19 cellular contexts compared by ENCODE assay signal in the genomic region with DNA sequence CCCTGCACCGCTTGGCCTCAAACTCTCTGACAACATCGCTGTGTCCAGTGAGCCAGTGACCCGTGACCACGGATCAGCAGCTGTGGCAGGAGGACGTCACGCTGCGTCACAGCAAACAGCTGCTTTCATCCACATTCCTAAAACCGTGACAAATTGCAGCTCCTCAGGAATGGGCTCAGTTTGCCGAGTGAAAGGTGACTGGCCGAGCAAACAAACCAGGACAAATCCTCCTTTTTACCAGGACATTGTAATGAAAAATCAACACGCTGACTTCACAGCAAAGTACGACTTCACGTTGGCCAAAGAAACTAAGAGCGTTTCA. TPM values are rescaled to one million over a fixed set of nuclear protein-coding genes. Genes with fewer than 3 reads are reported as not detected.
DNase-seq lines count a peak whose midpoint lies in the region; ATAC-seq and TF ChIP-seq lines count a peak whose summit lies in the region.
"Had no signal": no experiment of that assay in that cellular context is flagged by ENCODE, and none has a peak within 500 bp of the region (broad histone marks: within the 10 kb centered on the region; RNA-seq: fewer than 3 reads in every experiment).

No MANE protein-coding gene starts in this region.

- H3K9me3 Mint-ChIP-seq in activated naive CD4-positive, alpha-beta T cell treated with anti-CD3 and anti-CD28 coated beads, Interleukin-2, amount 50 U/mL, for 72 hours, result no peaks in the 10 kb centered on the region
- H3K9me3 Mint-ChIP-seq: activated T-helper 2 cell treated with anti-CD3 and anti-CD28 coated beads, Interferon-gamma antibody, Interleukin-2, Interleukin-4, amounts not matched to agents 10 μg/mL and 5 μg/mL and 100 μg/mL, durations not matched to agents 14 hours and 24 hours and 36 hours; stimulated activated naive B cell treated with anti-CD40 and anti-IgM and Interleukin-4, amounts not matched to agents 10 μg/mL and 1 μg/mL and 100 μg/mL, for 72 hours had no signal

- no peak overlapping the region for H3K27ac Mint-ChIP-seq in activated naive CD4-positive, alpha-beta T cell treated with anti-CD3 and anti-CD28 coated beads, Interleukin-2, amount 50 U/mL, for 72 hours
- H3K27ac Mint-ChIP-seq: activated T-helper 2 cell treated with anti-CD3 and anti-CD28 coated beads, Interferon-gamma antibody, Interleukin-2, Interleukin-4, amounts not matched to agents 10 μg/mL and 5 μg/mL and 100 μg/mL, durations not matched to agents 14 hours and 24 hours and 36 hours; stimulated activated naive B cell treated with anti-CD40 and anti-IgM and Interleukin-4, amounts not matched to agents 10 μg/mL and 1 μg/mL and 100 μg/mL, for 72 hours; T-helper 17 cell had no signal

- H3K9me3 ChIP-seq in RWPE2 (ENCODE audit: severe bottlenecking), result no peaks in the 10 kb centered on the region
- no peaks in the 10 kb centered on the region for H3K9me3 ChIP-seq in osteoblast (ENCODE audit: low read depth, low read length)
- no peaks in the 10 kb centered on the region for H3K9me3 ChIP-seq in GM23248 (ENCODE audit: low read depth)
- no peaks in the 10 kb centered on the region for H3K9me3 ChIP-seq in left lung
- H3K9me3 ChIP-seq: heart right ventricle, vagina had no signal

- 98 to 99% methylated on average over 14 of the region's 14 CpGs for WGBS in GM23248 (ENCODE audit: low coverage in 1 of 2, low lambda C conversion rate in 2 of 2, missing lambda C conversion rate in 2 of 2), 2 experiments

- no peak overlapping the region for H3K4me2 ChIP-seq in osteoblast (ENCODE audit: insufficient read depth, low read length)
- no peak overlapping the region for H3K4me2 ChIP-seq in GM23248 (ENCODE audit: unreplicated experiment)

- no peaks in the 10 kb centered on the region for H3K36me3 Mint-ChIP-seq in activated naive CD4-positive, alpha-beta T cell treated with anti-CD3 and anti-CD28 coated beads, Interleukin-2, amount 50 U/mL, for 72 hours
- H3K36me3 Mint-ChIP-seq: stimulated activated naive B cell treated with anti-CD40 and anti-IgM and Interleukin-4, amounts not matched to agents 10 μg/mL and 1 μg/mL and 100 μg/mL, for 72 hours had no signal

- H3K4me1 ChIP-seq in RWPE2 (ENCODE audit: insufficient read depth, poor library complexity, severe bottlenecking), result peaks cover 21% of the 10 kb centered on the region
- H3K4me1 ChIP-seq in osteoblast (ENCODE audit: insufficient read depth, low read length), result peaks cover 8% of the 10 kb centered on the region
- H3K4me1 ChIP-seq in GM23248 (ENCODE audit: insufficient read depth), result peaks cover 7% of the 10 kb centered on the region; the same call in 1 of the 2 replicates
- no peaks in the 10 kb centered on the region for H3K4me1 ChIP-seq in left lung
- H3K4me1 ChIP-seq: parathyroid adenoma, vagina had no signal

- intact Hi-C loops in left lung (cut with DNase I), result no loop called here

- H3K27ac ChIP-seq in RWPE2 (ENCODE audit: poor library complexity, severe bottlenecking) (peak overlapping the region; percentile 83), osteoblast (ENCODE audit: low read depth, low read length) (no peak overlapping the region), GM23248 (no peak overlapping the region), left lung (no peak overlapping the region)
- H3K27ac ChIP-seq: cardiac muscle cell, epithelial cell of prostate, parathyroid adenoma, vagina had no signal

- H3K9ac ChIP-seq in GM23248, result no peak overlapping the region
- H3K9ac ChIP-seq: parathyroid adenoma had no signal

- H3F3A ChIP-seq in GM23248 (ENCODE audit: insufficient read depth), result peaks cover 10% of the 10 kb centered on the region; the same call in 1 of the 2 replicates

- H3K9me2 ChIP-seq in GM23248 (ENCODE audit: insufficient read depth), result no peaks in the 10 kb centered on the region

- H3K4me3 ChIP-seq in RWPE2 (ENCODE audit: severe bottlenecking) (no peak overlapping the region), osteoblast (ENCODE audit: insufficient read depth, low read length) (no peak overlapping the region), GM23248 (no peak overlapping the region), left lung (no peak overlapping the region)
- H3K4me3 ChIP-seq: cardiac muscle cell, heart right ventricle, lung, vagina had no signal

- H2AFZ ChIP-seq in osteoblast (ENCODE audit: low read length) (no peak overlapping the region), GM23248 (no peak overlapping the region)
- H2AFZ ChIP-seq: parathyroid adenoma had no signal

- H3K79me2 ChIP-seq in osteoblast (ENCODE audit: insufficient read depth, low read length) (peaks cover 7% of the 10 kb centered on the region), GM23248 (ENCODE audit: insufficient read depth) (peaks cover 18% of the 10 kb centered on the region)
- H3K79me2 ChIP-seq: parathyroid adenoma had no signal

- H4K20me1 ChIP-seq in osteoblast (ENCODE audit: insufficient read depth, low read length) (peaks cover 7% of the 10 kb centered on the region), GM23248 (ENCODE audit: insufficient read depth) (no peaks in the 10 kb centered on the region)

- in situ Hi-C loops in GM23248 (cut with MboI), result no loop called here

- TF ChIP-seq CTCF in RWPE2 (IDR thresholded peaks at IDR 0.05; ENCODE audit: poor library complexity, severe bottlenecking) (no peak), osteoblast (IDR thresholded peaks at IDR 0.05; ENCODE audit: extremely low read depth, low read depth, low read length) (no peak), left lung (IDR thresholded peaks at IDR 0.05) (no peak)

- H3K36me3 ChIP-seq in RWPE2 (ENCODE audit: low read depth), result peaks cover 78% of the 10 kb centered on the region
- peaks cover 63% of the 10 kb centered on the region for H3K36me3 ChIP-seq in osteoblast (ENCODE audit: insufficient read depth, low read length)
- peaks cover 44% of the 10 kb centered on the region for H3K36me3 ChIP-seq in GM23248 (ENCODE audit: low read depth)
- H3K36me3 ChIP-seq in left lung, result no peaks in the 10 kb centered on the region

- ATAC-seq in RWPE2 (ENCODE audit: low read depth) (no peak), left lung (no peak)
- no peak for ATAC-seq in activated naive CD4-positive, alpha-beta T cell treated with anti-CD3 and anti-CD28 coated beads, Interleukin-2, amount 50 U/mL, for 72 hours
- ATAC-seq: stimulated activated naive B cell treated with anti-CD40 and anti-IgM and Interleukin-4, amounts not matched to agents 10 μg/mL and 1 μg/mL and 100 μg/mL, for 72 hours; T-helper 17 cell had no signal

- DNase-seq in EH (ENCODE audit: low read depth), result peak; percentile 75
- no peak for DNase-seq in RWPE2 (ENCODE audit: low spot score)
- DNase-seq in glomerular visceral epithelial cell (ENCODE audit: extremely low spot score), result peak; percentile 75
- DNase-seq in osteoblast (ENCODE audit: insufficient read length, low spot score, missing footprints), result peak; percentile 84
- DNase-seq in NCI-H2196 (lab: John Stamatoyannopoulos, UW; ENCODE audit: unreplicated experiment), result no peak
- no peak for DNase-seq in GM23248
- DNase-seq in left lung, result no peak
- DNase-seq in activated naive CD4-positive, alpha-beta T cell treated with anti-CD3 and anti-CD28 coated beads, Interleukin-2, amount 50 U/mL, for 72 hours (ENCODE audit: low spot score in 2 of 2), result no peak
- DNase-seq: heart right ventricle; NCI-H2081 treated with DMSO at 0.1 percent for 48 hours; stimulated activated CD4-positive, alpha-beta T cell treated with anti-CD3 and anti-CD28 coated beads, Interleukin-4, amount 100 ng/mL, for 4 hours; stimulated activated naive B cell treated with anti-CD40 and anti-IgM and Interleukin-4, amounts not matched to agents 10 μg/mL and 1 μg/mL and 100 μg/mL, for 72 hours; T-helper 17 cell had no signal

- H3K27me3 ChIP-seq in RWPE2 (ENCODE audit: insufficient read depth, poor library complexity, severe bottlenecking) (no peaks in the 10 kb centered on the region), osteoblast (ENCODE audit: insufficient read depth, low read length) (no peaks in the 10 kb centered on the region), GM23248 (replicated peaks; ENCODE audit: insufficient read depth) (no peaks in the 10 kb centered on the region), left lung (no peaks in the 10 kb centered on the region)
- H3K27me3 ChIP-seq: cardiac muscle cell, vagina had no signal

RNA-seq across cellular contexts. Expression of a gene that starts 57.6 kb away (rescaled TPM):
- 307 and 324 TPM in 2 replicates for total RNA-seq in osteoblast
- 263 and 291 TPM in 2 replicates for total RNA-seq in GM23248 (2014; rRNA removed; shearing (Covaris generic))
- polyA plus RNA-seq in GM23248 (2016; fragmentation: Nextera tagmentation; extraction: Ambion mirVana), result 222 and 235 TPM in 2 replicates
- 100 to 1,000 TPM in 1 of 2 donors, 10 to 100 TPM in 1; 44.8 to 116 TPM for total RNA-seq in left lung
- total RNA-seq in activated naive CD4-positive, alpha-beta T cell treated with anti-CD3 and anti-CD28 coated beads, Interleukin-2, amount 50 U/mL, for 72 hours, result under 1 TPM; 0.14 to 0.32 TPM
- total RNA-seq: T-helper 17 cell had no signal

Comparison
In these comparisons a context has a peak if more than half of its experiments do, and no peak if none do; other contexts are left out.
1. DNase-seq: peak in EH (single experiment), glomerular visceral epithelial cell (single experiment) and osteoblast (single experiment); none in RWPE2 (single experiment), NCI-H2196 (single experiment), GM23248 (single experiment), left lung (0 of 2) and activated naive CD4-positive, alpha-beta T cell treated with anti-CD3 and anti-CD28 coated beads, Interleukin-2, amount 50 U/mL, for 72 hours (0 of 2).
2. RNA of a gene that starts 57.6 kb away (total RNA-seq): 307 to 324 TPM in osteoblast, 263 to 291 TPM in GM23248 and 44.8 to 116 TPM in left lung; 0.14 to 0.32 TPM in activated naive CD4-positive, alpha-beta T cell treated with anti-CD3 and anti-CD28 coated beads, Interleukin-2, amount 50 U/mL, for 72 hours; every median in the first group is over 10 times any median in the second.